18 cellular contexts compared by ENCODE assay signal in genomic region chr15:101332061-101332467, GRCh38.
"Had no signal": no experiment of that assay in that cellular context is flagged by ENCODE, and none has a peak within 500 bp of the region (broad histone marks: within the 10 kb centered on the region; RNA-seq: fewer than 3 reads in every experiment).

No MANE protein-coding gene starts in this region.

- DNase-seq: activated CD4-positive, alpha-beta T cell treated with anti-CD3 and anti-CD28 coated beads, Interleukin-2, amount 10 ng/mL, durations not matched to agents 24 days and 14 days; activated CD4-positive, CD25-positive, alpha-beta regulatory T cell; activated effector memory CD4-positive, alpha-beta T cell treated with anti-CD3 and anti-CD28 coated beads, Interleukin-2, amount 50 U/mL, for 16 hours; activated T-cell treated with anti-CD3 and anti-CD28 coated beads, Interleukin-2, amount 50 U/mL, for 4 hours; aorta; cerebellar nuclear complex; effector CD8-positive, alpha-beta T cell; foreskin fibroblast; hypothalamus; retina; stimulated activated CD4-positive, alpha-beta T cell treated with anti-CD3 and anti-CD28 coated beads, Interleukin-4, amount 100 ng/mL, for 1 hour; stimulated activated naive CD4-positive, alpha-beta T cell; substantia nigra; uterus had no signal

- H3K27ac Mint-ChIP-seq: activated CD4-positive, alpha-beta T cell treated with anti-CD3 and anti-CD28 coated beads, Interleukin-2, amount 10 ng/mL, durations not matched to agents 24 days and 14 days; mesothelial cell of epicardium had no signal

- H3K36me3 Mint-ChIP-seq: mesothelial cell of epicardium had no signal

- H3K4me1 Mint-ChIP-seq: mesothelial cell of epicardium had no signal

- H3K4me3 ChIP-seq: lung, tibial nerve, uterus had no signal

- ATAC-seq: activated T-cell treated with anti-CD3 and anti-CD28 coated beads, Interleukin-2, amount 50 U/mL, for 4 hours had no signal

- H3K36me3 ChIP-seq: neutrophil, tibial nerve, uterus had no signal

- H3K27me3 ChIP-seq: uterus had no signal

- H3K4me3 Mint-ChIP-seq: activated CD4-positive, alpha-beta T cell treated with anti-CD3 and anti-CD28 coated beads, Interleukin-2, amount 10 ng/mL, durations not matched to agents 24 days and 14 days; activated T-cell treated with anti-CD3 and anti-CD28 coated beads, Interleukin-2, amount 50 U/mL, for 4 hours; mesothelial cell of epicardium had no signal

- H3K9me3 ChIP-seq: tibial nerve, uterus had no signal

- H3K4me1 ChIP-seq: tibial nerve, uterus had no signal

- H3K27ac ChIP-seq: neutrophil, tibial nerve, uterus had no signal
